11 cellular contexts compared by ENCODE assay signal in genomic region chr4:143405197-143405730, GRCh38.
DNase-seq lines count a peak whose midpoint lies in the region; ATAC-seq and TF ChIP-seq lines count a peak whose summit lies in the region.
"Had no signal": no experiment of that assay in that cellular context is flagged by ENCODE, and none has a peak within 500 bp of the region (broad histone marks: within the 10 kb centered on the region; RNA-seq: fewer than 3 reads in every experiment).

No MANE protein-coding gene starts in this region.

- ATAC-seq in HG03460 (IDR thresholded peaks at IDR 0.05; ENCODE audit: unreplicated experiment) = peak; percentile 33
- no peak for ATAC-seq in upper lobe of right lung
- ATAC-seq in GM21423 (IDR thresholded peaks at IDR 0.05; ENCODE audit: unreplicated experiment) = no peak

- H3K36me3 Mint-ChIP-seq in activated T-cell treated with anti-CD3 and anti-CD28 coated beads, Interleukin-2, amount 50 U/mL, for 24 hours (ENCODE audit: low read depth) = no peaks in the 10 kb centered on the region

- intact Hi-C loops in cardiac septum (cut with DNase I) (no loop called here), esophagus muscularis mucosa (cut with DNase I) (no loop called here), upper lobe of right lung (cut with DNase I) (no loop called here)

- 73% methylated on average over 1 of the region's 1 CpG for WGBS in esophagus muscularis mucosa

- H3K4me3 ChIP-seq in right atrium auricular region (no peak overlapping the region), esophagus muscularis mucosa (no peak overlapping the region), upper lobe of right lung (no peak overlapping the region)
- H3K4me3 ChIP-seq: Peyer's patch had no signal

- H3K9me3 Mint-ChIP-seq in activated T-cell treated with anti-CD3 and anti-CD28 coated beads, Interleukin-2, amount 50 U/mL, for 24 hours = no peaks in the 10 kb centered on the region

- peaks cover 21% of the 10 kb centered on the region for H3K4me1 Mint-ChIP-seq in activated T-cell treated with anti-CD3 and anti-CD28 coated beads, Interleukin-2, amount 50 U/mL, for 24 hours (ENCODE audit: low read depth)

- TF ChIP-seq EP300 in esophagus muscularis mucosa (IDR thresholded peaks at IDR 0.05) = no peak

- H3K27ac ChIP-seq in right atrium auricular region (peak overlapping the region; percentile 44 to 66), esophagus muscularis mucosa (replicated peaks in 1 of 4) (peak overlapping the region; percentile 13 to 63 (median 58)), upper lobe of right lung (peak overlapping the region; percentile 25)

- H3K27ac Mint-ChIP-seq in activated T-cell treated with anti-CD3 and anti-CD28 coated beads, Interleukin-2, amount 50 U/mL, for 24 hours = no peak overlapping the region

- TF ChIP-seq POLR2A in esophagus muscularis mucosa (IDR thresholded peaks at IDR 0.05; ENCODE audit: low read depth) = no peak

- no peaks in the 10 kb centered on the region for H3K36me3 ChIP-seq in right atrium auricular region
- H3K36me3 ChIP-seq in esophagus muscularis mucosa = no peaks in the 10 kb centered on the region
- no peaks in the 10 kb centered on the region for H3K36me3 ChIP-seq in upper lobe of right lung
- H3K36me3 ChIP-seq: Peyer's patch had no signal

- TF ChIP-seq CTCF in right atrium auricular region (IDR thresholded peaks at IDR 0.05) (no peak), esophagus muscularis mucosa (IDR thresholded peaks at IDR 0.05) (no peak), upper lobe of right lung (IDR thresholded peaks at IDR 0.05) (no peak)

- DNase-seq in right atrium auricular region (ENCODE audit: low spot score) (no peak), cardiac septum (ENCODE audit: low spot score) (no peak), esophagus muscularis mucosa (ENCODE audit: extremely low spot score) (no peak), upper lobe of right lung (no peak), NCI-H748 (lab: John Stamatoyannopoulos, UW; ENCODE audit: unreplicated experiment) (no peak)
- DNase-seq in activated T-cell treated with anti-CD3 and anti-CD28 coated beads, Interleukin-2, amount 50 U/mL, for 24 hours = no peak
- DNase-seq: activated CD4-positive, CD25-positive, alpha-beta regulatory T cell treated with anti-CD3 and anti-CD28 coated beads, Interleukin-2, amount 50 U/mL, for 72 hours; NCI-H187 had no signal

- peaks cover 0 to 85% of the 10 kb centered on the region in 2 donors for H3K4me1 ChIP-seq in right atrium auricular region
- H3K4me1 ChIP-seq in esophagus muscularis mucosa = peaks cover 82 to 96% (median 85%) of the 10 kb centered on the region in 4 donors
- peaks cover 68% of the 10 kb centered on the region for H3K4me1 ChIP-seq in upper lobe of right lung

- no peaks in the 10 kb centered on the region for H3K9me3 ChIP-seq in right atrium auricular region
- H3K9me3 ChIP-seq in esophagus muscularis mucosa = no peaks in the 10 kb centered on the region
- no peaks in the 10 kb centered on the region for H3K9me3 ChIP-seq in upper lobe of right lung
- H3K9me3 ChIP-seq: Peyer's patch had no signal

- H3K27me3 Mint-ChIP-seq in activated T-cell treated with anti-CD3 and anti-CD28 coated beads, Interleukin-2, amount 50 U/mL, for 24 hours = peaks cover 12% of the 10 kb centered on the region

- no peak overlapping the region for H3K4me3 Mint-ChIP-seq in activated T-cell treated with anti-CD3 and anti-CD28 coated beads, Interleukin-2, amount 50 U/mL, for 24 hours

- no peaks in the 10 kb centered on the region for H3K27me3 ChIP-seq in right atrium auricular region
- H3K27me3 ChIP-seq in esophagus muscularis mucosa = no peaks in the 10 kb centered on the region
- no peaks in the 10 kb centered on the region for H3K27me3 ChIP-seq in upper lobe of right lung
- H3K27me3 ChIP-seq: Peyer's patch had no signal
